In genomic region chr3:171781711-171782127, GRCh38 we compare ENCODE assay signal across 18 cellular contexts. TPM values are rescaled to one million over a fixed set of nuclear protein-coding genes. Genes with fewer than 3 reads are reported as not detected.
DNase-seq lines count a peak whose midpoint lies in the region; ATAC-seq and TF ChIP-seq lines count a peak whose summit lies in the region.
"Had no signal": no experiment of that assay in that cellular context is flagged by ENCODE, and none has a peak within 500 bp of the region (broad histone marks: within the 10 kb centered on the region; RNA-seq: fewer than 3 reads in every experiment).

No MANE protein-coding gene starts in this region.

- H3K27ac Mint-ChIP-seq in natural killer cell: no peak overlapping the region
- H3K27ac Mint-ChIP-seq: activated naive CD4-positive, alpha-beta T cell treated with anti-CD3 and anti-CD28 coated beads, Interleukin-2, amount 50 U/mL, for 72 hours; memory B cell had no signal

- H3K4me3 Mint-ChIP-seq in natural killer cell: no peak overlapping the region
- H3K4me3 Mint-ChIP-seq: memory B cell had no signal

- no peaks in the 10 kb centered on the region for H3K9me3 Mint-ChIP-seq in natural killer cell
- H3K9me3 Mint-ChIP-seq: activated naive CD4-positive, alpha-beta T cell treated with anti-CD3 and anti-CD28 coated beads, Interleukin-2, amount 50 U/mL, for 72 hours; memory B cell had no signal

- no peaks in the 10 kb centered on the region for H3K79me2 ChIP-seq in fibroblast of lung (ENCODE audit: control insufficient read depth, insufficient read depth, low read length)
- no peaks in the 10 kb centered on the region for H3K79me2 ChIP-seq in osteoblast (ENCODE audit: insufficient read depth, low read length)

- no peak overlapping the region for H3K9ac ChIP-seq in fibroblast of lung (ENCODE audit: insufficient read depth, low read length)
- H3K9ac ChIP-seq: KMS-11 had no signal

- H3K36me3 Mint-ChIP-seq in natural killer cell: no peaks in the 10 kb centered on the region
- H3K36me3 Mint-ChIP-seq: activated naive CD4-positive, alpha-beta T cell treated with anti-CD3 and anti-CD28 coated beads, Interleukin-2, amount 50 U/mL, for 72 hours; memory B cell had no signal

- TF ChIP-seq CTCF in fibroblast of lung (conservative IDR thresholded peaks at IDR 0.05 in 1 of 2, IDR thresholded peaks at IDR 0.05 in 1 of 2; ENCODE audit: low read depth in 1 of 2, low read length in 2 of 2) (no peak), osteoblast (IDR thresholded peaks at IDR 0.05; ENCODE audit: extremely low read depth, low read depth, low read length) (no peak), natural killer cell (IDR thresholded peaks at IDR 0.05) (no peak), BE2C (IDR thresholded peaks at IDR 0.05; ENCODE audit: low read depth, low read length) (no peak)

- H3K4me1 ChIP-seq in fibroblast of lung (ENCODE audit: control insufficient read depth, extremely low read depth, insufficient read depth, low read length) (no peaks in the 10 kb centered on the region), osteoblast (ENCODE audit: insufficient read depth, low read length) (peaks cover 11% of the 10 kb centered on the region), BE2C (no peaks in the 10 kb centered on the region)

- DNase-seq in Daoy (ENCODE audit: low read depth): peak; percentile 75
- DNase-seq in amniotic epithelial cell (ENCODE audit: low read depth): peak; percentile 38
- DNase-seq in fibroblast of lung (ENCODE audit: low read depth in 2 of 2): peak; percentile 63 to 94
- DNase-seq in osteoblast (ENCODE audit: insufficient read length, low spot score, missing footprints): peak; percentile 75
- DNase-seq in natural killer cell: no peak
- no peak for DNase-seq in NK-92 (lab: John Stamatoyannopoulos, UW; ENCODE audit: unreplicated experiment)
- no peak for DNase-seq in glomerular visceral epithelial cell (ENCODE audit: extremely low spot score)
- DNase-seq in BE2C: no peak
- DNase-seq: activated CD4-positive, alpha-beta T cell treated with anti-CD3 and anti-CD28 coated beads for 1 hour; activated CD8-positive, alpha-beta memory T cell treated with anti-CD3 and anti-CD28 coated beads, Interleukin-2, amount 50 U/mL, for 4 hours; cerebellar nuclear complex; DMS53; erythroblast; NCI-H1694 had no signal

- intact Hi-C loops in natural killer cell (cut with micrococcal nuclease): no loop called here

- H2AFZ ChIP-seq in fibroblast of lung (ENCODE audit: low read length) (no peak overlapping the region), osteoblast (ENCODE audit: low read length) (no peak overlapping the region)

- H3K4me2 ChIP-seq in fibroblast of lung (ENCODE audit: extremely low read depth, insufficient read depth, low read length) (peak overlapping the region; percentile 30), osteoblast (ENCODE audit: insufficient read depth, low read length) (peak overlapping the region; percentile 38)
- H3K4me2 ChIP-seq: KMS-11 had no signal

- H3K9me3 ChIP-seq in fibroblast of lung (ENCODE audit: control insufficient read depth, insufficient read depth, low read depth, low read length) (no peaks in the 10 kb centered on the region), osteoblast (ENCODE audit: low read depth, low read length) (no peaks in the 10 kb centered on the region), BE2C (no peaks in the 10 kb centered on the region)

- no peaks in the 10 kb centered on the region for H4K20me1 ChIP-seq in fibroblast of lung (ENCODE audit: control insufficient read depth, extremely low read depth, insufficient read depth, low read length)
- H4K20me1 ChIP-seq in osteoblast (ENCODE audit: insufficient read depth, low read length): no peaks in the 10 kb centered on the region

- peaks cover 0 to 3% of the 10 kb centered on the region in 2 donors for H3K27me3 Mint-ChIP-seq in natural killer cell (ENCODE audit: low read depth in 2 of 2)

- no peak for ATAC-seq in natural killer cell
- ATAC-seq: HCT116 had no signal

- H3K27me3 ChIP-seq in fibroblast of lung (ENCODE audit: control insufficient read depth, insufficient read depth, low read length) (no peaks in the 10 kb centered on the region), osteoblast (ENCODE audit: insufficient read depth, low read length) (no peaks in the 10 kb centered on the region), BE2C (no peaks in the 10 kb centered on the region)

- H3K27ac ChIP-seq in fibroblast of lung (ENCODE audit: insufficient read depth, low read length): no peak overlapping the region
- H3K27ac ChIP-seq in osteoblast (ENCODE audit: low read depth, low read length): peak overlapping the region; percentile 59
- H3K27ac ChIP-seq: KMS-11 had no signal

- peaks cover 0 to 10% of the 10 kb centered on the region in 2 donors for H3K4me1 Mint-ChIP-seq in natural killer cell
- H3K4me1 Mint-ChIP-seq: memory B cell had no signal

- no peaks in the 10 kb centered on the region for H3K36me3 ChIP-seq in fibroblast of lung (ENCODE audit: control insufficient read depth, insufficient read depth, low read length)
- no peaks in the 10 kb centered on the region for H3K36me3 ChIP-seq in osteoblast (ENCODE audit: insufficient read depth, low read length)
- no peaks in the 10 kb centered on the region for H3K36me3 ChIP-seq in BE2C

- H3K4me3 ChIP-seq in fibroblast of lung (replicated peaks in 1 of 4; ENCODE audit: control extremely low read depth in 1 of 4, insufficient read depth in 1 of 4, low read depth in 3 of 4, low read length in 4 of 4) (peak overlapping the region in 1 of 4 experiments; percentile 4), osteoblast (ENCODE audit: insufficient read depth, low read length) (no peak overlapping the region), BE2C (ENCODE audit: low read depth, low read length) (no peak overlapping the region)

RNA-seq across cellular contexts. Expression of gene PLD1, which starts 28.6 kb away (rescaled TPM):
- total RNA-seq in Daoy (2014; rRNA removed; shearing (Covaris generic)): 5.7 and 7.8 TPM in 2 replicates
- total RNA-seq in fibroblast of lung (8.2 and 18.8 TPM in 2 replicates), osteoblast (18.1 and 29.5 TPM in 2 replicates), natural killer cell (10 to 100 TPM; 13.2 to 26.3 (median 17.1) TPM)
- polyA plus RNA-seq in fibroblast of lung: 3.3 and 10.8 TPM in 2 replicates
- polyA plus RNA-seq in fibroblast of lung (2012): 2.6 and 7.9 TPM in 2 replicates
- 3.8 and 6.7 TPM in 2 replicates for polyA minus RNA-seq in fibroblast of lung (ENCODE audit: low replicate concordance)
- 0.49 TPM for polyA plus RNA-seq in BE2C (2012; ENCODE audit: insufficient read depth, insufficient read length, low read depth)

Comparison
In these comparisons a context has a peak if more than half of its experiments do, and no peak if none do; other contexts are left out.
1. DNase-seq: peak in Daoy (single experiment), amniotic epithelial cell (single experiment), fibroblast of lung (2 of 2) and osteoblast (single experiment); none in natural killer cell (single experiment), NK-92 (single experiment), glomerular visceral epithelial cell (single experiment) and BE2C (single experiment).